9 cellular contexts compared by ENCODE assay signal in the genomic region with DNA sequence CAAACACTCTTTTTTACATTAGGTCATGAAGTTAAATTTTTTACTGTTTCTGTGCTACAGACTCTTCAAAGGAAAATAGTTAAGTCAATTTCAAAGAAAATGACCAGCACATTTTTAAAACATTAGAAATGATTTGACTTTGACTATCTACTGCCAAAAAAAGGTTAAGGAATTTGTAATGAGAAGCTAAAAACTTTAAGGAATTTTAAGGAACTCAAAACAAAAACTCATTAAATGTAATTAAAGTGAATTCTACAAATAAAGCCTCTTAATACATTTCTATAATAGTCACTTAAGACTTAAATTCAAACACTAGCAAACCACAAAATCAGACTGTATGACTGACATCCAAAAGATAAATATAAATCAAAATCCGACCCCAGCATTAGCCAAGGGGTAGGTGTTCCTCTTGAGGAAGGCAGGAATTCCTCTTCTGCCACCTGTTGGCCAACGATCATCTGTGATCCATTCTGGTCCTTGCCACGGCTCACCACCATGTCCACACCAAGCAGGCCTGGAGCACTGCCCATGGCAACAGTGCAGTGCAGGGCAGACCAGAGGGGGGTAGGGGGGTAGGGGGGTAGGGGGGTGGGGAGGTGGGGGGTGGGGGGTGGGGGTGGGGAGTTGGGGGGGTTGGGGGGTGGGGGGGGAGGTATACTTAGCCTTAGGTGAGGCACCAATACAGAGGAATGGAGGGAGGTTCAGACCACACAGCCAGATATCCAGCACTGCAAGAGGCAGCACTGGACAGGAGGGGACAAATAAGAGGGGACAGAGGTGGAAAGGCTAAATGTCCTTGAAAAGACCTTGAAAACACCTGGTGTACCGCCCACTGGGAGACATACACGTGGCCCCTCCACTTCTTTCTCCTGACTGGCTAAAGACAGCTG. TPM values are rescaled to one million over a fixed set of nuclear protein-coding genes. Genes with fewer than 3 reads are reported as not detected.
DNase-seq lines count a peak whose midpoint lies in the region; TF ChIP-seq lines count a peak whose summit lies in the region.
"Had no signal": no experiment of that assay in that cellular context is flagged by ENCODE, and none has a peak within 500 bp of the region (broad histone marks: within the 10 kb centered on the region; RNA-seq: fewer than 3 reads in every experiment).

No MANE protein-coding gene starts in this region.

- H3K4me3 ChIP-seq in endodermal cell (ENCODE audit: low read length) (no peak overlapping the region), sigmoid colon (peak overlapping the region in 2 of 4 donors; percentile 19 to 64)

- no peak overlapping the region for H3K9ac ChIP-seq in endodermal cell (ENCODE audit: extremely low read depth, low read length, poor library complexity, severe bottlenecking)

- H3K4me1 ChIP-seq in endodermal cell (ENCODE audit: control insufficient read depth, insufficient read depth, low read length) (no peaks in the 10 kb centered on the region), sigmoid colon (peaks cover 0 to 32% (median 0%) of the 10 kb centered on the region in 4 donors)
- H3K4me1 ChIP-seq: Caco-2 had no signal

- H3K27me3 ChIP-seq in endodermal cell (ENCODE audit: control insufficient read depth, insufficient read depth, low read length, poor library complexity, severe bottlenecking) (no peaks in the 10 kb centered on the region), sigmoid colon (no peaks in the 10 kb centered on the region)

- H3K27ac ChIP-seq in endodermal cell (ENCODE audit: low read depth, low read length), result no peak overlapping the region
- H3K27ac ChIP-seq in sigmoid colon, result peak overlapping the region in 2 of 4 donors; percentile 58 to 72

- WGBS in endodermal cell (ENCODE audit: insufficient coverage in 1 of 2, insufficient read length in 1 of 2), 2 experiments, result 93 to 100% methylated on average over 1 to 3 of the region's 5 CpGs
- 33 to 55% methylated on average over 5 of the region's 5 CpGs for WGBS in sigmoid colon, 2 donors

- H3K9me3 Mint-ChIP-seq in endodermal cell, result peaks cover 45% of the 10 kb centered on the region

- H3K27ac Mint-ChIP-seq in endodermal cell, result no peak overlapping the region

- peaks cover 2% of the 10 kb centered on the region for H3K4me1 Mint-ChIP-seq in endodermal cell

- H3K4me3 Mint-ChIP-seq in endodermal cell, result no peak overlapping the region

- H3K9me3 ChIP-seq in endodermal cell (ENCODE audit: control insufficient read depth, low read length) (no peaks in the 10 kb centered on the region), sigmoid colon (no peaks in the 10 kb centered on the region)
- H3K9me3 ChIP-seq: Caco-2 had no signal

- intact Hi-C loops in sigmoid colon (cut with DNase I), result loop anchor here (2.0 to 5.0 kb wide), 2 partner anchors 92 to 1302 kb away; no protein-coding TSS in a partner anchor

- no peaks in the 10 kb centered on the region for H3K27me3 Mint-ChIP-seq in endodermal cell (ENCODE audit: insufficient read depth)

- H3K36me3 ChIP-seq in endodermal cell (ENCODE audit: control insufficient read depth, insufficient read depth, low read length) (no peaks in the 10 kb centered on the region), sigmoid colon (no peaks in the 10 kb centered on the region)

- no peak for TF ChIP-seq POLR2A in sigmoid colon (IDR thresholded peaks at IDR 0.05)

- H3K36me3 Mint-ChIP-seq in endodermal cell (ENCODE audit: low read depth), result no peaks in the 10 kb centered on the region

- TF ChIP-seq CTCF in endodermal cell (conservative IDR thresholded peaks at IDR 0.05) (peak; percentile 70), sigmoid colon (IDR thresholded peaks at IDR 0.05) (no peak)

- DNase-seq in NCI-H524 (lab: John Stamatoyannopoulos, UW) (peak; percentile 8 to 39), NCI-H524 treated with DMSO at 0.1 percent for 48 hours (lab: John Stamatoyannopoulos, UW) (no peak), MV-4-11 (lab: John Stamatoyannopoulos, UW) (peak; percentile 0), endodermal cell (peak; percentile 61), sigmoid colon (peak; percentile 75), SIG-M5 treated with dmso at 0.1 percent for 504 hours (lab: John Stamatoyannopoulos, UW; ENCODE audit: unreplicated experiment) (no peak), GM19240 (ENCODE audit: insufficient read length, low spot score) (no peak)
- DNase-seq in stimulated activated CD8-positive, alpha-beta memory T cell treated with anti-CD3 and anti-CD28 coated beads, Interleukin-4, amount 100 ng/mL, for 48 hours, result no peak

- no peak for TF ChIP-seq EP300 in sigmoid colon (IDR thresholded peaks at IDR 0.05)

RNA-seq across cellular contexts. Expression of gene XIST, which starts 2.1 kb away (rescaled TPM):
- total RNA-seq in endodermal cell (under 1 TPM in 1 of 2 donors, not detected in 1; 0.02 TPM), sigmoid colon (100 to 1,000 TPM in 2 of 4 donors, 1 to 10 TPM in 2; 1.5 to 361 (median 80.3) TPM)
- 0.14 TPM for polyA plus RNA-seq in endodermal cell (2013, experiment 1 of 2)
- polyA plus RNA-seq in endodermal cell (2013, experiment 2 of 2), result not detected
- polyA plus RNA-seq in sigmoid colon, result 1 to 10 TPM in 1 of 3 donors, under 1 TPM in 2; 0.12 to 1.8 (median 0.92) TPM

Comparison
In these comparisons a context has a peak if more than half of its experiments do, and no peak if none do; other contexts are left out.
1. DNase-seq: peak in NCI-H524 (2 of 2), MV-4-11 (single experiment), endodermal cell (single experiment) and sigmoid colon (single experiment); none in NCI-H524 treated with DMSO at 0.1 percent for 48 hours (single experiment), SIG-M5 treated with dmso at 0.1 percent for 504 hours (single experiment), stimulated activated CD8-positive, alpha-beta memory T cell treated with anti-CD3 and anti-CD28 coated beads, Interleukin-4, amount 100 ng/mL, for 48 hours (single experiment) and GM19240 (single experiment).